In genomic region chr19:16026131-16026530, GRCh38 we compare ENCODE assay signal across 12 cellular contexts. TPM values are rescaled to one million over a fixed set of nuclear protein-coding genes. Genes with fewer than 3 reads are reported as not detected.
DNase-seq lines count a peak whose midpoint lies in the region; ATAC-seq and TF ChIP-seq lines count a peak whose summit lies in the region.
"Had no signal": no experiment of that assay in that cellular context is flagged by ENCODE, and none has a peak within 500 bp of the region (broad histone marks: within the 10 kb centered on the region; RNA-seq: fewer than 3 reads in every experiment).

No MANE protein-coding gene starts in this region.

- H2AK5ac ChIP-seq in neuronal stem cell (ENCODE audit: low read depth, low read length) = no peak overlapping the region

- H3K27me3 ChIP-seq in SK-N-SH (ENCODE audit: insufficient read depth) = no peaks in the 10 kb centered on the region; the same call in 1 of the 2 replicates
- peaks cover 0 to 51% (median 0%) of the 10 kb centered on the region in 3 experiments for H3K27me3 ChIP-seq in neuronal stem cell (ENCODE audit: control insufficient read depth in 3 of 3, insufficient read depth in 3 of 3, low read depth in 1 of 3, low read length in 3 of 3)
- H3K27me3 ChIP-seq in aorta (ENCODE audit: control insufficient read depth in 1 of 2, insufficient read depth in 2 of 2, low read length in 1 of 2) = no peaks in the 10 kb centered on the region

- no peaks in the 10 kb centered on the region for H3K4me1 ChIP-seq in SK-N-SH (ENCODE audit: control insufficient read depth in 1 of 2, insufficient read depth in 2 of 2, low read depth in 1 of 2, low read length in 1 of 2)
- H3K4me1 ChIP-seq in neuronal stem cell (ENCODE audit: control insufficient read depth in 2 of 2, insufficient read depth in 1 of 2, low read depth in 1 of 2, low read length in 2 of 2) = no peaks in the 10 kb centered on the region
- no peaks in the 10 kb centered on the region for H3K4me1 ChIP-seq in aorta (ENCODE audit: control insufficient read depth in 1 of 2, insufficient read depth in 2 of 2, low read length in 2 of 2)

- H3K4me3 ChIP-seq in SK-N-SH (ENCODE audit: low read depth in 2 of 2, low read length in 1 of 2) (no peak overlapping the region), neuronal stem cell (ENCODE audit: low read length in 2 of 2) (peak overlapping the region in 1 of 2 donors; percentile 9), aorta (ENCODE audit: low read length in 2 of 2) (no peak overlapping the region)

- no peaks in the 10 kb centered on the region for H3F3A ChIP-seq in SK-N-SH (replicated peaks; ENCODE audit: insufficient read depth)

- no peak overlapping the region for H2BK15ac ChIP-seq in neuronal stem cell (ENCODE audit: low read length)

- POLR2A ChIA-PET in SK-N-SH (lab: Yijun Ruan, JAX) = no interaction called here

- H2AFZ ChIP-seq in SK-N-SH (ENCODE audit: low read depth) (no peak overlapping the region), neuronal stem cell (ENCODE audit: low read length) (no peak overlapping the region)

- CTCF ChIA-PET in SK-N-SH (lab: Yijun Ruan, JAX) = interaction anchor here (0.5 to 3.2 kb wide), 6 partner anchors 11 to 87 kb away, joined by 3 to 19 read pairs (median 4); no protein-coding TSS in a partner anchor

- H3K27ac ChIP-seq in SK-N-SH (ENCODE audit: low read depth in 2 of 2, low read length in 1 of 2) = no peak overlapping the region
- H3K27ac ChIP-seq in neuronal stem cell (replicated peaks; ENCODE audit: low read length) = no peak overlapping the region
- H3K27ac ChIP-seq in aorta (ENCODE audit: low read depth in 1 of 2, low read length in 2 of 2) = no peak overlapping the region
- H3K27ac ChIP-seq: C4-2B had no signal

- H2BK120ac ChIP-seq in neuronal stem cell (ENCODE audit: low read depth, low read length) = no peak overlapping the region

- no peak for TF ChIP-seq RAD21 in SK-N-SH (IDR thresholded peaks at IDR 0.05; ENCODE audit: low read length)

- WGBS in SK-N-SH (ENCODE audit: low lambda C conversion rate) = 26% methylated on average over 7 of the region's 19 CpGs
- no CpG with 5 or more reads among the region's 19 CpGs for WGBS in neuronal stem cell (ENCODE audit: extremely low coverage in 2 of 2, insufficient read length in 2 of 2, insufficient replicate concordance in 1 of 2), 2 donors
- 89 to 90% methylated on average over 18 to 19 of the region's 19 CpGs for WGBS in aorta, 2 donors

- peak overlapping the region; percentile 9 for H3K18ac ChIP-seq in neuronal stem cell (ENCODE audit: low read length)

- H3K36me3 ChIP-seq in SK-N-SH (replicated peaks in 1 of 2; ENCODE audit: control insufficient read depth in 1 of 2, insufficient read depth in 2 of 2, low read length in 1 of 2) (no peaks in the 10 kb centered on the region), neuronal stem cell (replicated peaks in 1 of 2; ENCODE audit: control insufficient read depth in 2 of 2, insufficient read depth in 2 of 2, low read length in 2 of 2) (no peaks in the 10 kb centered on the region), aorta (ENCODE audit: control insufficient read depth in 1 of 2, insufficient read depth in 2 of 2, low read length in 1 of 2) (no peaks in the 10 kb centered on the region)

- H3K4me2 ChIP-seq in SK-N-SH (no peak overlapping the region), neuronal stem cell (ENCODE audit: insufficient read depth, low read length, poor library complexity, severe bottlenecking) (no peak overlapping the region)

- H2BK5ac ChIP-seq in neuronal stem cell (ENCODE audit: low read length) = no peak overlapping the region

- DNase-seq in SK-N-SH = peak; percentile 7
- peak; percentile 22 for DNase-seq in RPMI8226
- no peak for DNase-seq in neuronal stem cell (ENCODE audit: low spot score)
- peak; percentile 37 to 61 for DNase-seq in aorta
- no peak for DNase-seq in NCI-H748 (lab: John Stamatoyannopoulos, UW; ENCODE audit: unreplicated experiment)
- DNase-seq: GDM1, NCI-H187, NCI-H446 treated with DMSO at 0.1 percent for 48 hours, NCI-H526 treated with DMSO at 0.1 percent for 48 hours had no signal

- H3K79me2 ChIP-seq in SK-N-SH (ENCODE audit: insufficient read depth) = no peaks in the 10 kb centered on the region

- no peaks in the 10 kb centered on the region for H3K79me1 ChIP-seq in neuronal stem cell (ENCODE audit: low read depth, low read length)

- no peak overlapping the region for H2BK12ac ChIP-seq in neuronal stem cell (ENCODE audit: low read length)

- H4K91ac ChIP-seq in neuronal stem cell (ENCODE audit: low read depth, low read length, poor library complexity) = no peak overlapping the region

- H3K9me3 ChIP-seq in SK-N-SH (no peaks in the 10 kb centered on the region), neuronal stem cell (replicated peaks in 1 of 2; ENCODE audit: control insufficient read depth in 2 of 2, insufficient read depth in 1 of 2, low read depth in 1 of 2, low read length in 2 of 2) (peaks cover 0 to 4% of the 10 kb centered on the region in 2 donors), aorta (ENCODE audit: control insufficient read depth, low read length) (no peaks in the 10 kb centered on the region)

- H4K20me1 ChIP-seq in SK-N-SH (ENCODE audit: insufficient read depth) = no peaks in the 10 kb centered on the region

- H3K14ac ChIP-seq in neuronal stem cell (ENCODE audit: low read length) = peak overlapping the region; percentile 56

- no peaks in the 10 kb centered on the region for H3K9me2 ChIP-seq in SK-N-SH

- H4K8ac ChIP-seq in neuronal stem cell (ENCODE audit: low read depth, low read length) = no peak overlapping the region

- no peak for TF ChIP-seq EP300 in SK-N-SH (IDR thresholded peaks at IDR 0.05; ENCODE audit: borderline replicate concordance in 1 of 2, low read depth in 1 of 2, low read length in 1 of 2)

- TF ChIP-seq CTCF in SK-N-SH (IDR thresholded peaks at IDR 0.05) = no peak

- H3K23ac ChIP-seq in neuronal stem cell (ENCODE audit: low read depth, low read length, poor library complexity) = peak overlapping the region; percentile 34

- no peak overlapping the region for H3K4ac ChIP-seq in neuronal stem cell (ENCODE audit: low read length)

- no peak overlapping the region for H3K9ac ChIP-seq in SK-N-SH
- H3K9ac ChIP-seq in neuronal stem cell (ENCODE audit: low read depth, low read length, poor library complexity) = no peak overlapping the region

- intact Hi-C loops in aorta (cut with DNase I) = no loop called here

- ATAC-seq in SK-N-SH treated with all-trans-retinoic acid at 6 μM for 48 hours (no peak), aorta (ENCODE audit: low FRiP score) (no peak), HG02642 (IDR thresholded peaks at IDR 0.05; ENCODE audit: poor library complexity, unreplicated experiment) (no peak)

TF ChIP-seq in SK-N-SH, 30 proteins besides CTCF, POLR2A, EP300 and RAD21 (continues in another document):
- TF ChIP-seq FOXJ3 (CRISPR knock-in tag; IDR thresholded peaks at IDR 0.05) (no peak), GATA2 (CRISPR knock-in tag; IDR thresholded peaks at IDR 0.05) (no peak), TAF1 (IDR thresholded peaks at IDR 0.05; ENCODE audit: borderline replicate concordance, low read depth, low read length) (no peak), MEF2A (IDR thresholded peaks at IDR 0.05; ENCODE audit: borderline replicate concordance, low read depth) (no peak), IRF3 (IDR thresholded peaks at IDR 0.05; ENCODE audit: low read depth, low read length) (no peak)

TF ChIP-seq in SK-N-SH treated with all-trans-retinoic acid at 6 μM for 48 hours, 23 proteins besides CTCF, POLR2A, EP300 and RAD21:
- no peak for TF ChIP-seq ISL1 (CRISPR knock-in tag; IDR thresholded peaks at IDR 0.05)
- TF ChIP-seq GLIS3 (CRISPR knock-in tag; IDR thresholded peaks at IDR 0.05) = no peak

RNA-seq across cellular contexts. Expression of gene TPM4, which starts 50.2 kb away (rescaled TPM):
- polyA plus RNA-seq in SK-N-SH (2012; rRNA removed) (415 and 440 TPM in 2 replicates), aorta (100 to 1,000 TPM; 800 to 937 TPM)
- 478 and 600 TPM in 2 replicates for polyA plus RNA-seq in SK-N-SH (2012; cell fraction: cytosol; rRNA removed)
- polyA plus RNA-seq in SK-N-SH (2012; cell fraction: nucleus; rRNA removed) = 280 and 324 TPM in 2 replicates
- polyA plus RNA-seq in neuronal stem cell (2013, experiment 1 of 2) = 413 TPM
- polyA plus RNA-seq in neuronal stem cell (2013, experiment 2 of 2) = 408 TPM
- total RNA-seq in aorta = 1,000 to 10,000 TPM in 1 of 2 donors, 100 to 1,000 TPM in 1; 695 to 1,409 TPM

Comparison
In these comparisons a context has a peak if more than half of its experiments do, and no peak if none do; other contexts are left out.
1. DNase-seq: peak in SK-N-SH (single experiment), RPMI8226 (single experiment) and aorta (2 of 2); none in neuronal stem cell (single experiment) and NCI-H748 (single experiment).